Comparison of ENCODE assay signal across 8 cellular contexts in genomic region chr9:136117291-136118060, GRCh38. TPM values are rescaled to one million over a fixed set of nuclear protein-coding genes. Genes with fewer than 3 reads are reported as not detected.
DNase-seq lines count a peak whose midpoint lies in the region; TF ChIP-seq lines count a peak whose summit lies in the region.

No MANE protein-coding gene starts in this region.

- H3K9me3 ChIP-seq in OCI-LY7 (ENCODE audit: low read length) (no peaks in the 10 kb centered on the region), muscle layer of colon (ENCODE audit: low read length) (no peaks in the 10 kb centered on the region)

- H3K36me3 ChIP-seq in H7 (replicated peaks; ENCODE audit: control insufficient read depth, insufficient read depth, low read length): no peaks in the 10 kb centered on the region
- H3K36me3 ChIP-seq in OCI-LY7 (ENCODE audit: insufficient read depth, low read length): peaks cover 23% of the 10 kb centered on the region
- H3K36me3 ChIP-seq in muscle layer of colon (ENCODE audit: insufficient read depth, low read length): peaks cover 18% of the 10 kb centered on the region

- H3K4me2 ChIP-seq in OCI-LY7 (ENCODE audit: low read length): peak overlapping the region; percentile 89

- H3K9ac ChIP-seq in muscle layer of colon (ENCODE audit: low read length): peak overlapping the region; percentile 53

- H3K4me3 Mint-ChIP-seq in dendritic cell treated with granulocyte-macrophage colony-stimulating factor and Interleukin-4, amounts not matched to agents 40 ng/mL and 50 ng/mL, for 4 days: peak overlapping the region; percentile 76

- CTCF ChIA-PET in OCI-LY7 (lab: Charles Lee; ENCODE audit: unreplicated experiment): interaction anchor here (0.6 kb wide), 1 partner anchor 10 kb away, joined by 3 read pairs; no protein-coding TSS in a partner anchor

- H3K27ac Mint-ChIP-seq in dendritic cell treated with granulocyte-macrophage colony-stimulating factor and Interleukin-4, amounts not matched to agents 40 ng/mL and 50 ng/mL, for 4 days: peak overlapping the region; percentile 82

- H3K27me3 Mint-ChIP-seq in dendritic cell treated with granulocyte-macrophage colony-stimulating factor and Interleukin-4, amounts not matched to agents 40 ng/mL and 50 ng/mL, for 4 days: peaks cover 1% of the 10 kb centered on the region

- H3K4me3 ChIP-seq in H7 (ENCODE audit: insufficient read depth, low read depth, low read length) (peak overlapping the region; percentile 82), OCI-LY7 (ENCODE audit: low read depth, low read length, poor library complexity, severe bottlenecking) (peak overlapping the region; percentile 80), muscle layer of colon (ENCODE audit: low read depth in 1 of 2, low read length in 2 of 2) (peak overlapping the region; percentile 63 to 78)

- intact Hi-C loops in OCI-LY7 (cut with micrococcal nuclease; ENCODE audit: unreplicated experiment): loop anchor here (1.0 to 2.0 kb wide), 3 partner anchors 29 to 157 kb away; partner anchors contain the start of gene UBAC1
- intact Hi-C loops in dendritic cell treated with granulocyte-macrophage colony-stimulating factor and Interleukin-4, amounts not matched to agents 40 ng/mL and 50 ng/mL, for 4 days (cut with micrococcal nuclease): loop anchor here (2.0 to 5.0 kb wide), 2 partner anchors 23 to 40 kb away; partner anchors contain the start of gene NACC2

- 0 out of 2 replicates have a peak overlapping the region, but pooled peaks have one; percentile 22 for H2AFZ ChIP-seq in OCI-LY7 (ENCODE audit: low read length)

- no peaks in the 10 kb centered on the region for H3K9me3 Mint-ChIP-seq in dendritic cell treated with granulocyte-macrophage colony-stimulating factor and Interleukin-4, amounts not matched to agents 40 ng/mL and 50 ng/mL, for 4 days

- H3K4me1 ChIP-seq in OCI-LY7 (ENCODE audit: insufficient read depth, low read length, poor library complexity, severe bottlenecking) (peaks cover 17% of the 10 kb centered on the region), muscle layer of colon (ENCODE audit: insufficient read depth, low read length) (peaks cover 17% of the 10 kb centered on the region)

- BruUV-seq in OCI-LY7 (replicated peaks; lab: Mats Ljungman, UMichigan): TSS peak; percentile 14

- H3K79me2 ChIP-seq in OCI-LY7 (ENCODE audit: insufficient read depth, low read depth, low read length): peaks cover 18% of the 10 kb centered on the region; the same call in 1 of the 2 replicates

- H3K27me3 ChIP-seq in H7 (ENCODE audit: control insufficient read depth, insufficient read depth, low read length): no peaks in the 10 kb centered on the region
- no peaks in the 10 kb centered on the region for H3K27me3 ChIP-seq in muscle layer of colon (ENCODE audit: control insufficient read depth in 1 of 2, insufficient read depth in 2 of 2, low read length in 2 of 2)

- peaks cover 48% of the 10 kb centered on the region for H3K4me1 Mint-ChIP-seq in dendritic cell treated with granulocyte-macrophage colony-stimulating factor and Interleukin-4, amounts not matched to agents 40 ng/mL and 50 ng/mL, for 4 days (ENCODE audit: low read depth)

- H3K36me3 Mint-ChIP-seq in dendritic cell treated with granulocyte-macrophage colony-stimulating factor and Interleukin-4, amounts not matched to agents 40 ng/mL and 50 ng/mL, for 4 days (ENCODE audit: low read depth): peaks cover 48% of the 10 kb centered on the region

- H3K27ac ChIP-seq in OCI-LY7 (ENCODE audit: low read depth, low read length, poor library complexity, severe bottlenecking): peak overlapping the region; percentile 57
- H3K27ac ChIP-seq in muscle layer of colon (ENCODE audit: low read depth, low read length): peak overlapping the region; percentile 84

- POLR2A ChIA-PET in OCI-LY7 (lab: Charles Lee): interaction anchor here (0.7 kb wide), 1 partner anchor 404 kb away, joined by 3 read pairs; no protein-coding TSS in a partner anchor

- no peak for TF ChIP-seq CTCF in OCI-LY7 (conservative IDR thresholded peaks at IDR 0.05; ENCODE audit: low read length)

- H4K20me1 ChIP-seq in OCI-LY7 (ENCODE audit: insufficient read depth, low read length): no peaks in the 10 kb centered on the region

- DNase-seq in EL (peak; percentile 20), H7 (peak; percentile 74), OCI-LY7 (ENCODE audit: low spot score) (peak; percentile 59), NCI-H2196 (lab: John Stamatoyannopoulos, UW; ENCODE audit: unreplicated experiment) (no peak), SHP77 (lab: John Stamatoyannopoulos, UW) (no peak), NCI-H524 treated with DMSO at 0.1 percent for 48 hours (lab: John Stamatoyannopoulos, UW) (no peak)

- H3K9me2 ChIP-seq in OCI-LY7 (ENCODE audit: insufficient read depth, low read length): no peaks in the 10 kb centered on the region

RNA-seq across cellular contexts. Expression of gene TMEM250, which starts 1.2 kb away (rescaled TPM):
- total RNA-seq in H7 (2014; rRNA removed; shearing (Covaris generic)): 50.7 and 66.1 TPM in 2 replicates
- total RNA-seq in OCI-LY7 (2014; rRNA removed; shearing (Covaris generic)): 38.4 and 51.0 TPM in 2 replicates
- 50.5 and 53.8 TPM in 2 replicates for total RNA-seq in OCI-LY7 (2022)

RNA-seq across cellular contexts. Expression of gene NACC2, which starts 22.4 kb away (rescaled TPM):
- 16.6 and 19.3 TPM in 2 replicates for total RNA-seq in H7 (2014; rRNA removed; shearing (Covaris generic))
- 0.21 and 0.38 TPM in 2 replicates for total RNA-seq in OCI-LY7 (2014; rRNA removed; shearing (Covaris generic))
- 0.63 and 0.72 TPM in 2 replicates for total RNA-seq in OCI-LY7 (2022)

Comparison
In these comparisons a context has a peak if more than half of its experiments do, and no peak if none do; other contexts are left out.
1. DNase-seq: peak in EL (single experiment), H7 (single experiment) and OCI-LY7 (single experiment); none in NCI-H2196 (single experiment), SHP77 (0 of 2) and NCI-H524 treated with DMSO at 0.1 percent for 48 hours (single experiment).
2. RNA of gene NACC2, which starts 22.4 kb away (total RNA-seq): 16.6 to 19.3 TPM in H7; 0.21 to 0.72 TPM in OCI-LY7; every median in the first group is over 10 times any median in the second.
3. Peak in every context shown above with its lines, with median percentiles within 50 percentile points of each other: H3K4me3 ChIP-seq.